Comparison of ENCODE assay signal across 8 cellular contexts in the genomic region with DNA sequence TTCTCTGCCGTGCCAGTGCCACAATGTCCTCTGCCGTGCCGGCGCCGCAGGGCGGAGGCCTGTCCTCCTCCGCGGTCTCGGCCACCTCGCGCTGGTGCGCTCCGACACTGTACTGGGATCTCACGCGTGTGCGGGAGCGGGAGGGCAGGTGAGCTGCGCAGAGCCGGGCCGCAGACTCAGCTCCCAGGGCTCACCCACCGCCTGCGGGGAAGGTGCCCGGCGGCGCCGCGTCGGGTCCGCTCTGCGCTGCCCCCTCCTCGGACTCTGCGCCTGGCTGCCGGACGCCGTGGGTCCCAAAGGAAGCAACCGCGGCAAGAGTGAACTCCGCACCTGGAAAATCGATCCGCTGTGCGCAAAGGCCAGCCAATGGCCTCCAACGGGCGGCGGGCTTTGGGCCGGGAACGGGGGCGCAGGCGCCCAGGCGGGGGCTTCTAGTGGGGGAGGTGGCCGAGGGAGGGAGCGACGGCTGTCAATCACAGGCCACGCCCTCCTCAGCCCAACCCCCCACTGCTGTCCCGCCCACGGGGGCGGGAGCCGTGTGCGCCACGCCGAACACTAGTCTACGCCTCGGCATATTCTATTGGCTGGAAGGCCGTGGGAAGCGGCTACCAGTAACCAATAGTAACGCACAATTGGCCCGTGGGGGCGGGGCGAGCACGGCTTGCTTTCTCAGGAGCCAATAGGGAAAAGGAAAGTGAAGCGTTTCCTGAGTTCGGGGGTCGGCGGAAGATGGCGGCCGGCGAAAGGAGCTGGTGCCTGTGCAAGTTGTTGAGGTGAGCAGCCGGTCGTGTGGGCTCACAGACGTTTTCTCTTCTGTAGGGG. TPM values are rescaled to one million over a fixed set of nuclear protein-coding genes. Genes with fewer than 3 reads are reported as not detected.
A peak's percentile ranks its signal among the peaks of the same experiment; 100 is the strongest.
DNase-seq lines count a peak whose midpoint lies in the region; ATAC-seq and TF ChIP-seq lines count a peak whose summit lies in the region.

A gene with protein sequence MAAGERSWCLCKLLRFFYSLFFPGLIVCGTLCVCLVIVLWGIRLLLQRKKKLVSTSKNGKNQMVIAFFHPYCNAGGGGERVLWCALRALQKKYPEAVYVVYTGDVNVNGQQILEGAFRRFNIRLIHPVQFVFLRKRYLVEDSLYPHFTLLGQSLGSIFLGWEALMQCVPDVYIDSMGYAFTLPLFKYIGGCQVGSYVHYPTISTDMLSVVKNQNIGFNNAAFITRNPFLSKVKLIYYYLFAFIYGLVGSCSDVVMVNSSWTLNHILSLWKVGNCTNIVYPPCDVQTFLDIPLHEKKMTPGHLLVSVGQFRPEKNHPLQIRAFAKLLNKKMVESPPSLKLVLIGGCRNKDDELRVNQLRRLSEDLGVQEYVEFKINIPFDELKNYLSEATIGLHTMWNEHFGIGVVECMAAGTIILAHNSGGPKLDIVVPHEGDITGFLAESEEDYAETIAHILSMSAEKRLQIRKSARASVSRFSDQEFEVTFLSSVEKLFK (plus strand): TSS at position 709 of the 822 bp plus-strand sequence. CDS start 21 bp downstream, at position 730.

- H3K27me3 ChIP-seq in cardiac muscle cell (peaks cover 14% of the 10 kb centered on the region), trophoblast cell (ENCODE audit: insufficient read depth, low read length) (no peaks in the 10 kb centered on the region), transverse colon (no peaks in the 10 kb centered on the region)

- H3K36me3 ChIP-seq in cardiac muscle cell (no peaks in the 10 kb centered on the region), trophoblast cell (ENCODE audit: control insufficient read depth in 1 of 2, insufficient read depth in 2 of 2, low read length in 2 of 2) (peaks cover 2 to 7% of the 10 kb centered on the region in 2 experiments), transverse colon (no peaks in the 10 kb centered on the region)

- ATAC-seq in HG02759 (IDR thresholded peaks at IDR 0.05; ENCODE audit: unreplicated experiment) = peak; percentile 99

- peaks cover 9% of the 10 kb centered on the region for H3K79me2 ChIP-seq in trophoblast cell (ENCODE audit: control insufficient read depth, insufficient read depth, low read length, poor library complexity)

- peak within 1 kb of the TSS; percentile 86 for H3K9ac ChIP-seq in trophoblast cell (ENCODE audit: low read length)

- H3K4me3 ChIP-seq in GM12864 (ENCODE audit: low read depth, low read length) (peak within 1 kb of the TSS; percentile 93), cardiac muscle cell (peak within 1 kb of the TSS; percentile 83), trophoblast cell (ENCODE audit: low read depth, low read length) (peak within 1 kb of the TSS; percentile 93), transverse colon (peak within 1 kb of the TSS; percentile 62 to 86 (median 74))

- peak within 1 kb of the TSS; percentile 70 for H3K4ac ChIP-seq in trophoblast cell (ENCODE audit: low read depth, low read length)

- no CpG with 5 or more reads among the region's 79 CpGs for WGBS in trophoblast cell (ENCODE audit: extremely low coverage, insufficient coverage, insufficient read length)
- 2% methylated on average over 41 of the region's 79 CpGs; no CpG with 5 or more reads in 1 of the 2 donors for WGBS in transverse colon (ENCODE audit: low coverage in 1 of 2), 2 donors

- peak within 1 kb of the TSS; percentile 53 for H2BK120ac ChIP-seq in trophoblast cell (ENCODE audit: insufficient read depth, low read length, poor library complexity)

- H3K27ac ChIP-seq in cardiac muscle cell (peak within 1 kb of the TSS; percentile 92), trophoblast cell (ENCODE audit: low read depth, low read length) (peak within 1 kb of the TSS; percentile 20), transverse colon (peak within 1 kb of the TSS; percentile 82 to 91 (median 86))

- H4K91ac ChIP-seq in trophoblast cell (ENCODE audit: low read depth, low read length) = peak within 1 kb of the TSS; percentile 50

- intact Hi-C loops in transverse colon (cut with DNase I; ENCODE audit: low total_unique reads) = no loop called here

- peak within 1 kb of the TSS; percentile 86 for H4K12ac ChIP-seq in trophoblast cell (ENCODE audit: low read depth, low read length)

- H3K18ac ChIP-seq in trophoblast cell (ENCODE audit: low read length) = peak within 1 kb of the TSS; percentile 87

- in situ Hi-C loops in transverse colon (cut with MboI; ENCODE audit: low pct_ligation_motif_present in 1 of 4, low pct_unique_long_range_greater_than_20kb in 1 of 4, low sequenced_read_pairs in 3 of 4) = loop anchor here in 1 of 4 donors (25.0 kb wide), 1 partner anchor 450 kb away; a partner anchor contains a TSS

- peaks cover 3% of the 10 kb centered on the region for H3K4me1 ChIP-seq in cardiac muscle cell (ENCODE audit: low read depth)
- peaks cover 0 to 3% of the 10 kb centered on the region in 2 experiments for H3K4me1 ChIP-seq in trophoblast cell (ENCODE audit: control insufficient read depth in 1 of 2, insufficient read depth in 2 of 2, low read length in 2 of 2)
- H3K4me1 ChIP-seq in transverse colon = peaks cover 3 to 30% (median 22%) of the 10 kb centered on the region in 4 donors

- H3K4me2 ChIP-seq in trophoblast cell (ENCODE audit: low read length) = peak within 1 kb of the TSS; percentile 98

- H3K9me3 ChIP-seq in cardiac muscle cell (ENCODE audit: low read depth) (no peaks in the 10 kb centered on the region), trophoblast cell (ENCODE audit: insufficient read depth, low read depth, low read length) (peaks cover 6% of the 10 kb centered on the region), transverse colon (no peaks in the 10 kb centered on the region)

- TF ChIP-seq EP300 in transverse colon (IDR thresholded peaks at IDR 0.05; ENCODE audit: low read depth) = no peak

- peak within 1 kb of the TSS; percentile 82 for H4K8ac ChIP-seq in trophoblast cell (ENCODE audit: low read depth, low read length)

- peak within 1 kb of the TSS; percentile 43 for H2BK5ac ChIP-seq in trophoblast cell (ENCODE audit: low read depth, low read length, poor library complexity)

- no peak within 1 kb of the TSS for H2AK5ac ChIP-seq in trophoblast cell (ENCODE audit: low read length)

- peak; percentile 93 for DNase-seq in GM12864 (ENCODE audit: low read depth)
- peak; percentile 99 to 100 (median 100) for DNase-seq in NCI-H1417 (lab: John Stamatoyannopoulos, UW)
- DNase-seq in SW 1271 (lab: John Stamatoyannopoulos, UW) = peak; percentile 92 to 97
- DNase-seq in activated naive CD8-positive, alpha-beta T cell treated with anti-CD3 and anti-CD28 coated beads, Interleukin-2, amount 50 U/mL, for 16 hours (ENCODE audit: low read depth, low spot score) = peak; percentile 99
- DNase-seq in cardiac muscle cell (ENCODE audit: low read depth in 1 of 2, low spot score in 1 of 2) = peak; percentile 99
- DNase-seq in trophoblast cell = peak; percentile 99 to 100
- DNase-seq in transverse colon = peak; percentile 100

- peaks cover 8% of the 10 kb centered on the region for H3K79me1 ChIP-seq in trophoblast cell (ENCODE audit: low read length)

- TF ChIP-seq CTCF in GM12864 (IDR thresholded peaks at IDR 0.05; ENCODE audit: low read depth, low read length, missing control alignments) (no peak), cardiac muscle cell (IDR thresholded peaks at IDR 0.05; ENCODE audit: low read depth, low read length) (no peak), transverse colon (IDR thresholded peaks at IDR 0.05) (peak in 1 of 5 experiments; percentile 14)

- peak within 1 kb of the TSS; percentile 32 for H2BK12ac ChIP-seq in trophoblast cell (ENCODE audit: low read length)

- H3K23ac ChIP-seq in trophoblast cell (ENCODE audit: low read length) = peak within 1 kb of the TSS; percentile 65

- H2AFZ ChIP-seq in trophoblast cell (ENCODE audit: insufficient read depth, low read length, poor library complexity) = peak within 1 kb of the TSS; percentile 92

- H3K14ac ChIP-seq in trophoblast cell (ENCODE audit: low read length) = peak within 1 kb of the TSS; percentile 72

- TF ChIP-seq POLR2A in transverse colon (IDR thresholded peaks at IDR 0.05) = peak; percentile 58

RNA-seq across cellular contexts. Expression of the gene that starts here (rescaled TPM):
- total RNA-seq in cardiac muscle cell = 24.8 and 26.1 TPM in 2 replicates
- 26.2 and 27.8 TPM in 2 replicates for polyA plus RNA-seq in cardiac muscle cell
- polyA plus RNA-seq in trophoblast cell (2013) = 14.5 and 15.6 TPM in 2 replicates
- total RNA-seq in transverse colon = 10 to 100 TPM in 3 of 4 donors, 1 to 10 TPM in 1; 9.0 to 30.6 (median 28.8) TPM

Comparison
In these comparisons a context has a peak if more than half of its experiments do, and no peak if none do; other contexts are left out.
1. Peak in every context shown above with its lines: DNase-seq, ATAC-seq, H3K4me3 ChIP-seq and H3K27ac ChIP-seq.
2. H3K27ac ChIP-seq: peak in every context shown above with its lines; median percentile 92 in cardiac muscle cell; 86 in transverse colon; 20 in trophoblast cell.